Comparison of ENCODE assay signal across 11 cellular contexts in genomic region chr1:158002630-158003408, GRCh38. TPM values are rescaled to one million over a fixed set of nuclear protein-coding genes. Genes with fewer than 3 reads are reported as not detected.
A peak's percentile ranks its signal among the peaks of the same experiment; 100 is the strongest.
DNase-seq lines count a peak whose midpoint lies in the region; ATAC-seq and TF ChIP-seq lines count a peak whose summit lies in the region.
"Had no signal": no experiment of that assay in that cellular context is flagged by ENCODE, and none has a peak within 500 bp of the region (broad histone marks: within the 10 kb centered on the region; RNA-seq: fewer than 3 reads in every experiment).

No MANE protein-coding gene starts in this region.

- H3K27me3 ChIP-seq in sigmoid colon = no peaks in the 10 kb centered on the region

- TF ChIP-seq CTCF in WI38 (IDR thresholded peaks at IDR 0.05; ENCODE audit: low read depth, low read length) (no peak), sigmoid colon (IDR thresholded peaks at IDR 0.05) (no peak)

- H3K27ac ChIP-seq in sigmoid colon = peak overlapping the region; percentile 45 to 96 (median 80)

- peaks cover 0 to 100% (median 95%) of the 10 kb centered on the region in 4 donors for H3K4me1 ChIP-seq in sigmoid colon

- H3K36me3 ChIP-seq in sigmoid colon = no peaks in the 10 kb centered on the region

- intact Hi-C loops in left ventricle myocardium superior (cut with micrococcal nuclease) (no loop called here), sigmoid colon (cut with DNase I) (no loop called here)

- DNase-seq in ELR (ENCODE audit: low read depth) (peak; percentile 83), left ventricle myocardium superior (no peak), sigmoid colon (no peak), midbrain (lab: John Stamatoyannopoulos, UW) (no peak), NCI-H510A (lab: John Stamatoyannopoulos, UW) (no peak)
- DNase-seq: activated T-cell treated with anti-CD3 and anti-CD28 coated beads, Interleukin-2, amount 50 U/mL, for 4 hours; effector memory CD4-positive, alpha-beta T cell; MM.1S had no signal

- no peaks in the 10 kb centered on the region for H3K9me3 ChIP-seq in sigmoid colon

- TF ChIP-seq POLR2A in sigmoid colon (IDR thresholded peaks at IDR 0.05) = no peak

- TF ChIP-seq EP300 in sigmoid colon (IDR thresholded peaks at IDR 0.05) = no peak

- ATAC-seq in left ventricle myocardium superior (peak; percentile 22), HG03520 (IDR thresholded peaks at IDR 0.05; ENCODE audit: unreplicated experiment) (no peak), esophagus mucosa (no peak)
- ATAC-seq: activated T-cell treated with anti-CD3 and anti-CD28 coated beads, Interleukin-2, amount 50 U/mL, for 4 hours had no signal

- WGBS in sigmoid colon, 2 donors = 73 to 81% methylated on average over 14 of the region's 14 CpGs

- H3K4me3 ChIP-seq in WI38 (ENCODE audit: low read depth, low read length) (peak overlapping the region; percentile 12; the same call in 1 of the 2 replicates), sigmoid colon (peak overlapping the region in 1 of 4 donors; percentile 4)

RNA-seq across cellular contexts. Expression of gene KIRREL1, which starts 9.4 kb away (rescaled TPM):
- total RNA-seq in left ventricle myocardium superior = 10.0 TPM
- 10 to 100 TPM; 29.0 to 57.0 (median 44.0) TPM for total RNA-seq in sigmoid colon
- polyA plus RNA-seq in sigmoid colon = 10 to 100 TPM in 1 of 3 donors, 1 to 10 TPM in 1, under 1 TPM in 1; 0.92 to 11.5 (median 1.8) TPM
- 9.9 TPM for total RNA-seq in esophagus mucosa
